In the genomic region with DNA sequence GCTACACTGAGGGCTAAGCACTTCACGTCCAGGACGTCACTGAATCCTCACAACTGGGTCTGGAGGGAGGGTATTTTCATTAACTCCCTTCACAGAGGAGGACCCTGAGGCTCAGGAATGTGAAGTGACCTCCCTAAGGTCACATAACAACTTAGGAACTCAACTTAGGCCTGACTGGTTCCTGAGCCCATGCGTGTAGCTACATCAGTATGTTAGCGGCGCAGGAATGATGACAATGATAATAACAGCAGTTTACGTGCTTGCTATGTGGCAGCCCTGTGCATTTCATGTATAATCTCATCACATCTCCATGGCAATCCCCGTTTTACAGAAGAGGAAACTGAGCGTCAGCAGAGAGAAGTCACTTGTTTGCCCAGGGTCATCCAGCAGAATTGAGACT, we compare ENCODE assay signal across 33 cellular contexts. TPM values are rescaled to one million over a fixed set of nuclear protein-coding genes. Genes with fewer than 3 reads are reported as not detected.
"Had no signal": no experiment of that assay in that cellular context is flagged by ENCODE, and none has a peak within 500 bp of the region (broad histone marks: within the 10 kb centered on the region; RNA-seq: fewer than 3 reads in every experiment).

No MANE protein-coding gene starts in this region.

- H3K27me3 ChIP-seq: ovary, right atrium auricular region, right lobe of liver, tibial nerve, upper lobe of left lung, vagina had no signal

- H3K4me3 Mint-ChIP-seq: naive thymus-derived CD4-positive, alpha-beta T cell; natural killer cell treated with Interleukin-12 subunit alpha and Interleukin-12 subunit beta and Interleukin-15 and Interleukin-18, amount 100 ng/mL, for 72 hours; stimulated activated memory B cell treated with anti-CD40 and anti-IgM and Interleukin-4, amounts not matched to agents 10 μg/mL and 1 μg/mL and 100 μg/mL, for 72 hours; stimulated activated naive CD8-positive, alpha-beta T cell treated with anti-CD3 and anti-CD28 coated beads, Interleukin-15, amount 100 ng/mL, for 72 hours had no signal

- H3K36me3 ChIP-seq: left ventricle myocardium inferior, ovary, right atrium auricular region, right lobe of liver, tibial nerve, upper lobe of left lung, vagina had no signal

- H3K4me3 ChIP-seq: left ventricle myocardium inferior, lung, mucosa of descending colon, ovary, right atrium auricular region, right lobe of liver, smooth muscle cell, tibial nerve, upper lobe of left lung, vagina had no signal

- H3K4me1 Mint-ChIP-seq: stimulated activated naive CD8-positive, alpha-beta T cell treated with anti-CD3 and anti-CD28 coated beads, Interleukin-15, amount 100 ng/mL, for 72 hours had no signal

- H3K27me3 Mint-ChIP-seq: natural killer cell treated with Interleukin-12 subunit alpha and Interleukin-12 subunit beta and Interleukin-15 and Interleukin-18, amount 100 ng/mL, for 72 hours; stimulated activated naive CD8-positive, alpha-beta T cell treated with anti-CD3 and anti-CD28 coated beads, Interleukin-15, amount 100 ng/mL, for 72 hours had no signal

- H3K36me3 Mint-ChIP-seq: naive thymus-derived CD4-positive, alpha-beta T cell; natural killer cell treated with Interleukin-12 subunit alpha and Interleukin-12 subunit beta and Interleukin-15 and Interleukin-18, amount 100 ng/mL, for 72 hours; stimulated activated memory B cell treated with anti-CD40 and anti-IgM and Interleukin-4, amounts not matched to agents 10 μg/mL and 1 μg/mL and 100 μg/mL, for 72 hours had no signal

- H3K27ac Mint-ChIP-seq: progenitor cell of endocrine pancreas; stimulated activated memory B cell treated with anti-CD40 and anti-IgM and Interleukin-4, amounts not matched to agents 10 μg/mL and 1 μg/mL and 100 μg/mL, for 72 hours; stimulated activated naive CD8-positive, alpha-beta T cell treated with anti-CD3 and anti-CD28 coated beads, Interleukin-15, amount 100 ng/mL, for 72 hours had no signal

- DNase-seq: islet precursor cell; left ventricle myocardium inferior; midbrain; mucosa of descending colon; naive thymus-derived CD4-positive, alpha-beta T cell; ovary; right lobe of liver; stimulated activated CD4-positive, alpha-beta T cell treated with anti-CD3 and anti-CD28 coated beads, Interleukin-1b, Interleukin-23, amount 100 ng/mL, for 48 hours; stimulated activated CD4-positive, alpha-beta T cell treated with anti-CD3 and anti-CD28 coated beads, Interleukin-2, amount 100 ng/mL, for 48 hours; stimulated activated CD4-positive, alpha-beta T cell treated with anti-CD3 and anti-CD28 coated beads, Interleukin-4, amount 100 ng/mL, for 4 hours; stimulated activated CD8-positive, alpha-beta memory T cell treated with anti-CD3 and anti-CD28 coated beads, Interleukin-4, amount 100 ng/mL, for 48 hours; stimulated activated naive CD4-positive, alpha-beta T cell treated with Interleukin-2 at 50 U/mL for 16 hours; stimulated activated naive CD8-positive, alpha-beta T cell treated with anti-CD3 and anti-CD28 coated beads, Interleukin-15, amount 100 ng/mL, for 72 hours; substantia nigra; upper lobe of left lung had no signal

- H3K9me3 ChIP-seq: left ventricle myocardium inferior, mucosa of descending colon, ovary, right atrium auricular region, right lobe of liver, tibial nerve, upper lobe of left lung, vagina had no signal

- H3K27ac ChIP-seq: left ventricle myocardium inferior, ovary, right atrium auricular region, right lobe of liver, tibial nerve, upper lobe of left lung, vagina had no signal

- H3K4me1 ChIP-seq: left ventricle myocardium inferior, right atrium auricular region, right lobe of liver, tibial nerve, vagina had no signal

- H3K9me3 Mint-ChIP-seq: natural killer cell treated with Interleukin-12 subunit alpha and Interleukin-12 subunit beta and Interleukin-15 and Interleukin-18, amount 100 ng/mL, for 72 hours; stimulated activated memory B cell treated with anti-CD40 and anti-IgM and Interleukin-4, amounts not matched to agents 10 μg/mL and 1 μg/mL and 100 μg/mL, for 72 hours; stimulated activated naive CD8-positive, alpha-beta T cell treated with anti-CD3 and anti-CD28 coated beads, Interleukin-15, amount 100 ng/mL, for 72 hours had no signal

RNA-seq across cellular contexts. Expression of a gene that starts 18.3 kb away (rescaled TPM):
- total RNA-seq: kidney epithelial cell; left ventricle myocardium inferior; lung; mesenteric fat pad; mucosa of descending colon; myocyte; naive thymus-derived CD4-positive, alpha-beta T cell; natural killer cell treated with Interleukin-12 subunit alpha and Interleukin-12 subunit beta and Interleukin-15 and Interleukin-18, amount 100 ng/mL, for 72 hours; omental fat pad; pulmonary artery endothelial cell; renal cortical epithelial cell; right atrium auricular region; right lobe of liver; skeletal muscle tissue; tibial nerve; urinary bladder had no signal
- polyA plus RNA-seq: naive thymus-derived CD4-positive, alpha-beta T cell; neural cell; ovary; urinary bladder had no signal

RNA-seq across cellular contexts. Expression of a gene that starts 23.9 kb away (rescaled TPM):
- total RNA-seq: kidney epithelial cell; myocyte; natural killer cell treated with Interleukin-12 subunit alpha and Interleukin-12 subunit beta and Interleukin-15 and Interleukin-18, amount 100 ng/mL, for 72 hours; pulmonary artery endothelial cell; renal cortical epithelial cell; smooth muscle cell; temporal lobe; vagina had no signal
- polyA plus RNA-seq: naive thymus-derived CD4-positive, alpha-beta T cell; neural cell; smooth muscle cell had no signal

RNA-seq across cellular contexts. Expression of a gene that starts 41.5 kb away (rescaled TPM):
- total RNA-seq: pulmonary artery endothelial cell, skeletal muscle tissue had no signal
- polyA plus RNA-seq: naive thymus-derived CD4-positive, alpha-beta T cell; neural cell had no signal

RNA-seq across cellular contexts. Expression of a gene that starts 56.2 kb away (rescaled TPM):
- total RNA-seq: kidney epithelial cell; left ventricle myocardium inferior; mesenteric fat pad; mucosa of descending colon; myocyte; naive thymus-derived CD4-positive, alpha-beta T cell; natural killer cell treated with Interleukin-12 subunit alpha and Interleukin-12 subunit beta and Interleukin-15 and Interleukin-18, amount 100 ng/mL, for 72 hours; ovary; pulmonary artery endothelial cell; right atrium auricular region; skeletal muscle tissue; temporal lobe; tibial nerve; upper lobe of left lung; urinary bladder had no signal
- polyA plus RNA-seq: naive thymus-derived CD4-positive, alpha-beta T cell; neural cell; ovary had no signal
